In genomic region chr12:70240677-70241076, GRCh38 we compare ENCODE assay signal across 1 cellular context.
TF ChIP-seq lines count a peak whose summit lies in the region.

No MANE protein-coding gene starts in this region.

TF ChIP-seq in WTC11, 78 proteins besides CTCF, POLR2A, EP300 and RAD21 (continued from another document):
- no peak for TF ChIP-seq FOXP4 (CRISPR knock-in tag; IDR thresholded peaks at IDR 0.05)
